ENCODE assay signal across 1 cellular context in genomic region chr1:28668191-28668955, GRCh38.
A peak's percentile ranks its signal among the peaks of the same experiment; 100 is the strongest.
TF ChIP-seq lines count a peak whose summit lies in the region.

Gene GMEB1 (plus strand): TSS chr1:28668784. CDS start chr1:28683613, 14,829 bp downstream.

TF ChIP-seq in K562, 482 proteins besides CTCF, POLR2A, EP300 and RAD21 (continued from another document and continues in another):
- TF ChIP-seq MLLT1 (IDR thresholded peaks at IDR 0.05), result no peak
- peak; percentile 61 for TF ChIP-seq TOE1 (IDR thresholded peaks at IDR 0.05; ENCODE audit: borderline replicate concordance)
- no peak for TF ChIP-seq TOE1 (CRISPR knock-in tag; IDR thresholded peaks at IDR 0.05; ENCODE audit: borderline replicate concordance, low read depth)
- TF ChIP-seq ZFP36 (IDR thresholded peaks at IDR 0.05; ENCODE audit: low read depth, low read length, partially characterized antibody), result no peak
- no peak for TF ChIP-seq MXI1 (IDR thresholded peaks at IDR 0.05; ENCODE audit: low read depth, low read length)
- no peak for TF ChIP-seq TRIM25 (IDR thresholded peaks at IDR 0.05; ENCODE audit: borderline replicate concordance)
- no peak for TF ChIP-seq TSHZ1 (CRISPR knock-in tag; IDR thresholded peaks at IDR 0.05)
- 0 out of 2 replicates have a peak, but pooled peaks have one; percentile 25 for TF ChIP-seq GATAD2B (IDR thresholded peaks at IDR 0.05; ENCODE audit: borderline replicate concordance)
- TF ChIP-seq POLR2G (IDR thresholded peaks at IDR 0.05; ENCODE audit: low read depth, low read length), result peak; percentile 69
- no peak for TF ChIP-seq PATZ1 (CRISPR knock-in tag; IDR thresholded peaks at IDR 0.05; ENCODE audit: borderline replicate concordance)
- TF ChIP-seq ZBTB40 (IDR thresholded peaks at IDR 0.05), result peak; percentile 77
- no peak for TF ChIP-seq ZBTB40 (CRISPR knock-in tag; IDR thresholded peaks at IDR 0.05)
- TF ChIP-seq ZBTB43 (CRISPR knock-in tag; IDR thresholded peaks at IDR 0.05), result no peak
- TF ChIP-seq ZNF134 (CRISPR knock-in tag; conservative IDR thresholded peaks at IDR 0.05), result peak; percentile 88
- peak; percentile 76 for TF ChIP-seq L3MBTL2 (IDR thresholded peaks at IDR 0.05)
- TF ChIP-seq BCOR (IDR thresholded peaks at IDR 0.05), result no peak
- TF ChIP-seq KLF13 (tag; IDR thresholded peaks at IDR 0.05; ENCODE audit: borderline replicate concordance, low read depth), result peak; percentile 61; the same call in 1 of the 2 replicates
- no peak for TF ChIP-seq EWSR1 (IDR thresholded peaks at IDR 0.05; ENCODE audit: borderline replicate concordance, low read depth, partially characterized antibody)
- no peak for TF ChIP-seq BRD9 (IDR thresholded peaks at IDR 0.05; ENCODE audit: low read depth, partially characterized antibody)
- peak in 1 of 2 experiments; percentile 60 for TF ChIP-seq E2F6 (IDR thresholded peaks at IDR 0.05; ENCODE audit: borderline replicate concordance in 1 of 2, extremely low read depth in 1 of 2, insufficient read depth in 1 of 2, insufficient read length in 1 of 2, low read depth in 1 of 2, low read length in 1 of 2, poor library complexity in 1 of 2, severe bottlenecking in 1 of 2)
- no peak for TF ChIP-seq ZFP1 (CRISPR knock-in tag; IDR thresholded peaks at IDR 0.05)
- TF ChIP-seq RFX7 (CRISPR knock-in tag; IDR thresholded peaks at IDR 0.05), result no peak
- TF ChIP-seq ERF (CRISPR knock-in tag; IDR thresholded peaks at IDR 0.05), result 0 out of 2 replicates have a peak, but pooled peaks have one; percentile 56
- no peak; the same call in 1 of the 2 replicates for TF ChIP-seq SMAD4 (CRISPR knock-in tag; conservative IDR thresholded peaks at IDR 0.05)
- no peak for TF ChIP-seq RBM15 (IDR thresholded peaks at IDR 0.05; ENCODE audit: insufficient read depth, low read length)
- 0 out of 2 replicates have a peak, but pooled peaks have one; percentile 39 for TF ChIP-seq HBP1 (CRISPR knock-in tag; IDR thresholded peaks at IDR 0.05)
